In genomic region chr11:61149624-61150615, GRCh38 we compare ENCODE assay signal across 14 cellular contexts. TPM values are rescaled to one million over a fixed set of nuclear protein-coding genes. Genes with fewer than 3 reads are reported as not detected.
DNase-seq lines count a peak whose midpoint lies in the region; ATAC-seq, FAIRE-seq and TF ChIP-seq lines count a peak whose summit lies in the region.
"Had no signal": no experiment of that assay in that cellular context is flagged by ENCODE, and none has a peak within 500 bp of the region (broad histone marks: within the 10 kb centered on the region; RNA-seq: fewer than 3 reads in every experiment).

No MANE protein-coding gene starts in this region.

- no peaks in the 10 kb centered on the region for H4K20me1 ChIP-seq in keratinocyte (ENCODE audit: control insufficient read depth, extremely low read depth, insufficient read depth, low read length)

- H3K9me3 Mint-ChIP-seq in WTC11: no peaks in the 10 kb centered on the region
- H3K9me3 Mint-ChIP-seq in activated CD4-positive, alpha-beta T cell treated with anti-CD3 and anti-CD28 coated beads, Interleukin-2, amount 10 ng/mL, durations not matched to agents 7 days and 5 days: peaks cover 10% of the 10 kb centered on the region

- H3K4me1 ChIP-seq in HUES6 (ENCODE audit: control insufficient read depth, insufficient read depth, low read length): peaks cover 38% of the 10 kb centered on the region
- peaks cover 27% of the 10 kb centered on the region for H3K4me1 ChIP-seq in keratinocyte (ENCODE audit: control insufficient read depth, extremely low read depth, insufficient read depth, low read length)
- H3K4me1 ChIP-seq in skeletal muscle tissue (ENCODE audit: control insufficient read depth in 3 of 3, insufficient read depth in 3 of 3, low read length in 3 of 3): peaks cover 42 to 63% (median 45%) of the 10 kb centered on the region in 3 donors

- peak overlapping the region; percentile 38; the same call in 1 of the 2 replicates for H3K27ac Mint-ChIP-seq in WTC11
- H3K27ac Mint-ChIP-seq in activated CD4-positive, alpha-beta T cell treated with anti-CD3 and anti-CD28 coated beads, Interleukin-2, amount 10 ng/mL, durations not matched to agents 7 days and 5 days: no peak overlapping the region
- H3K27ac Mint-ChIP-seq: activated naive CD8-positive, alpha-beta T cell treated with anti-CD3 and anti-CD28 coated beads for 36 hours had no signal

- H3K9ac ChIP-seq in HUES6 (ENCODE audit: low read length): no peak overlapping the region
- no peak overlapping the region for H3K9ac ChIP-seq in keratinocyte (ENCODE audit: control insufficient read depth, extremely low read depth, insufficient read depth, low read length)
- H3K9ac ChIP-seq in skeletal muscle tissue (ENCODE audit: low read depth in 1 of 3, low read length in 3 of 3): peak overlapping the region in 1 of 3 donors; percentile 3

- POLR2A ChIA-PET in WTC11 (lab: Charles Lee): interaction anchor here (1.9 kb wide), 1 partner anchor 10 kb away, joined by 6 read pairs; no protein-coding TSS in a partner anchor
- POLR2A ChIA-PET in activated CD4-positive, alpha-beta T cell treated with anti-CD3 and anti-CD28 coated beads, Interleukin-2, amount 10 ng/mL, durations not matched to agents 7 days and 5 days (lab: Charles Lee): interaction anchor here (0.5 kb wide), 1 partner anchor 238 kb away, joined by 3 read pairs; no protein-coding TSS in a partner anchor

- DNase-seq in WTC11 (ENCODE audit: low spot score) (no peak), keratinocyte (ENCODE audit: low read depth, low spot score) (no peak)
- DNase-seq in stimulated activated CD4-positive, alpha-beta T cell treated with anti-CD3 and anti-CD28 coated beads, Interleukin-12 subunit alpha, Interleukin-12 subunit beta, amount 100 ng/mL, for 4 hours: no peak
- DNase-seq in activated CD4-positive, alpha-beta T cell treated with anti-CD3 and anti-CD28 coated beads, Interleukin-2, amount 10 ng/mL, durations not matched to agents 7 days and 5 days: no peak
- DNase-seq: activated naive CD8-positive, alpha-beta T cell treated with anti-CD3 and anti-CD28 coated beads for 36 hours; glutamatergic neuron; NCI-H1105 treated with DMSO at 0.1 percent for 48 hours had no signal

- peak overlapping the region; percentile 38 for H3K4me2 ChIP-seq in keratinocyte (ENCODE audit: control insufficient read depth, extremely low read depth, insufficient read depth, low read depth, low read length)

- H3K79me2 ChIP-seq in keratinocyte (ENCODE audit: control insufficient read depth, insufficient read depth, low read length): peaks cover 54% of the 10 kb centered on the region

- H3K4me3 ChIP-seq in HUES6 (ENCODE audit: low read depth, low read length) (no peak overlapping the region), keratinocyte (ENCODE audit: control insufficient read depth in 2 of 3, extremely low read depth in 1 of 3, insufficient read depth in 2 of 3, low read depth in 1 of 3, low read length in 3 of 3) (no peak overlapping the region), skeletal muscle tissue (ENCODE audit: low read length in 3 of 3) (no peak overlapping the region)
- H3K4me3 ChIP-seq: right lobe of liver had no signal

- H3K4me3 Mint-ChIP-seq in WTC11: peak overlapping the region; percentile 28; the same call in 1 of the 2 replicates
- H3K4me3 Mint-ChIP-seq in activated CD4-positive, alpha-beta T cell treated with anti-CD3 and anti-CD28 coated beads, Interleukin-2, amount 10 ng/mL, durations not matched to agents 7 days and 5 days: no peak overlapping the region
- H3K4me3 Mint-ChIP-seq: activated naive CD8-positive, alpha-beta T cell treated with anti-CD3 and anti-CD28 coated beads for 36 hours had no signal

- H2AFZ ChIP-seq in keratinocyte (ENCODE audit: control insufficient read depth, low read length): peak overlapping the region; percentile 6

- dilution Hi-C loops in keratinocyte (cut with MboI; ENCODE audit: extremely low pct_ligation_motif_present, low sequenced_read_pairs): no loop called here

- no peaks in the 10 kb centered on the region for H3K27me3 Mint-ChIP-seq in WTC11 (ENCODE audit: low read depth)
- H3K27me3 Mint-ChIP-seq in activated CD4-positive, alpha-beta T cell treated with anti-CD3 and anti-CD28 coated beads, Interleukin-2, amount 10 ng/mL, durations not matched to agents 7 days and 5 days: no peaks in the 10 kb centered on the region
- H3K27me3 Mint-ChIP-seq: activated naive CD8-positive, alpha-beta T cell treated with anti-CD3 and anti-CD28 coated beads for 36 hours had no signal

- CTCF ChIA-PET in WTC11 (lab: Charles Lee): interaction anchor here (1.1 to 2.4 kb wide), 4 partner anchors 8 to 21 kb away, joined by 4 to 9 read pairs (median 6); no protein-coding TSS in a partner anchor
- CTCF ChIA-PET in activated CD4-positive, alpha-beta T cell treated with anti-CD3 and anti-CD28 coated beads, Interleukin-2, amount 10 ng/mL, durations not matched to agents 7 days and 5 days (lab: Charles Lee): interaction anchor here (0.8 to 0.9 kb wide), 2 partner anchors 37 to 180 kb away, joined by 3 to 4 read pairs; no protein-coding TSS in a partner anchor

- no peaks in the 10 kb centered on the region for H3K27me3 ChIP-seq in HUES6 (ENCODE audit: control insufficient read depth, insufficient read depth, low read length)
- H3K27me3 ChIP-seq in keratinocyte (ENCODE audit: control insufficient read depth, extremely low read depth, insufficient read depth, low read length): no peaks in the 10 kb centered on the region
- no peaks in the 10 kb centered on the region for H3K27me3 ChIP-seq in skeletal muscle tissue (ENCODE audit: control insufficient read depth in 3 of 3, insufficient read depth in 3 of 3, low read length in 3 of 3)
- H3K27me3 ChIP-seq: right lobe of liver had no signal

- FAIRE-seq in keratinocyte (lab: Jason Lieb, UNC): no peak

- H3K36me3 Mint-ChIP-seq in WTC11: peaks cover 8% of the 10 kb centered on the region
- peaks cover 14% of the 10 kb centered on the region for H3K36me3 Mint-ChIP-seq in activated CD4-positive, alpha-beta T cell treated with anti-CD3 and anti-CD28 coated beads, Interleukin-2, amount 10 ng/mL, durations not matched to agents 7 days and 5 days (ENCODE audit: low read depth)

- TF ChIP-seq CTCF in WTC11 (IDR thresholded peaks at IDR 0.05) (no peak), keratinocyte (optimal IDR thresholded peaks at IDR 0.05 in 1 of 3, IDR thresholded peaks at IDR 0.05 in 1 of 3, conservative IDR thresholded peaks at IDR 0.05 in 1 of 3; ENCODE audit: extremely low read depth in 1 of 3, insufficient read depth in 2 of 3, low read length in 3 of 3) (no peak)

- H3K4me1 Mint-ChIP-seq in WTC11: peaks cover 55% of the 10 kb centered on the region
- H3K4me1 Mint-ChIP-seq in activated CD4-positive, alpha-beta T cell treated with anti-CD3 and anti-CD28 coated beads, Interleukin-2, amount 10 ng/mL, durations not matched to agents 7 days and 5 days: peaks cover 13% of the 10 kb centered on the region

- H3K27ac ChIP-seq in HUES6 (ENCODE audit: low read depth, low read length): peak overlapping the region; percentile 4; the same call in 1 of the 2 replicates
- H3K27ac ChIP-seq in keratinocyte (ENCODE audit: control insufficient read depth, insufficient read depth, low read length): no peak overlapping the region
- H3K27ac ChIP-seq in skeletal muscle tissue (ENCODE audit: low read depth, low read length): peak overlapping the region; percentile 60
- H3K27ac ChIP-seq: right lobe of liver had no signal

- peak; percentile 63 for ATAC-seq in WTC11
- no peak for ATAC-seq in GM18502 (IDR thresholded peaks at IDR 0.05; ENCODE audit: poor library complexity, unreplicated experiment)
- no peak for ATAC-seq in HG03354 (IDR thresholded peaks at IDR 0.05; ENCODE audit: poor library complexity, severe bottlenecking, unreplicated experiment)

- H3K36me3 ChIP-seq in HUES6 (ENCODE audit: control insufficient read depth, insufficient read depth, low read length) (no peaks in the 10 kb centered on the region), keratinocyte (ENCODE audit: control insufficient read depth in 2 of 2, extremely low read depth in 1 of 2, insufficient read depth in 2 of 2, low read length in 2 of 2) (peaks cover 0 to 6% of the 10 kb centered on the region in 2 experiments), skeletal muscle tissue (ENCODE audit: control insufficient read depth in 3 of 3, insufficient read depth in 3 of 3, low read length in 3 of 3) (peaks cover 0 to 4% (median 0%) of the 10 kb centered on the region in 3 donors)
- H3K36me3 ChIP-seq: right lobe of liver had no signal

- H3K9me3 ChIP-seq in HUES6 (ENCODE audit: control insufficient read depth, insufficient read depth, low read depth, low read length): no peaks in the 10 kb centered on the region; the same call in 1 of the 2 replicates
- no peaks in the 10 kb centered on the region for H3K9me3 ChIP-seq in keratinocyte (ENCODE audit: control insufficient read depth, low read depth, low read length)
- H3K9me3 ChIP-seq in skeletal muscle tissue (ENCODE audit: control insufficient read depth in 3 of 3, low read length in 3 of 3): no peaks in the 10 kb centered on the region
- H3K9me3 ChIP-seq: right lobe of liver had no signal

- no peaks in the 10 kb centered on the region for H3K9me1 ChIP-seq in keratinocyte (ENCODE audit: control insufficient read depth, extremely low read depth, insufficient read depth, low read length)

RNA-seq across cellular contexts. Expression of gene VPS37C, which starts 11.3 kb away (rescaled TPM):
- total RNA-seq in WTC11 (2021): 22.2 to 23.9 TPM (median 23.4 TPM) in 3 replicates
- 5.7 to 9.5 TPM (median 8.0 TPM) in 3 replicates for polyA plus RNA-seq in keratinocyte
- 10.2 TPM for polyA plus RNA-seq in keratinocyte (2011; ENCODE audit: low read depth)
- polyA plus RNA-seq in keratinocyte (2011; cell fraction: cytosol; rRNA removed): 5.7 and 9.3 TPM in 2 replicates
- 12.9 and 13.0 TPM in 2 replicates for polyA plus RNA-seq in keratinocyte (2011; cell fraction: nucleus; rRNA removed)
- polyA plus RNA-seq in keratinocyte (2012; ENCODE audit: low replicate concordance): 9.7 and 11.9 TPM in 2 replicates
- polyA minus RNA-seq in keratinocyte: 3.4 to 9.4 TPM (median 3.8 TPM) in 3 replicates
- 7.9 TPM for polyA minus RNA-seq in keratinocyte (2011; cell fraction: cytosol; rRNA and poly(A)+ RNA removed)
- 7.2 and 7.5 TPM in 2 replicates for polyA minus RNA-seq in keratinocyte (2011; cell fraction: nucleus; rRNA and poly(A)+ RNA removed)
- total RNA-seq in skeletal muscle tissue: 5.7 TPM
- 1 to 10 TPM; 5.5 to 5.8 TPM for total RNA-seq in activated CD4-positive, alpha-beta T cell treated with anti-CD3 and anti-CD28 coated beads, Interleukin-2, amount 10 ng/mL, durations not matched to agents 7 days and 5 days

RNA-seq across cellular contexts. Expression of gene CD5, which starts 47.6 kb away (rescaled TPM):
- total RNA-seq in WTC11 (2021) (0.30 to 0.37 TPM (median 0.32 TPM) in 3 replicates), skeletal muscle tissue (not detected)
- not detected in 3 replicates for polyA plus RNA-seq in keratinocyte
- not detected for polyA plus RNA-seq in keratinocyte (2011; ENCODE audit: low read depth)
- polyA plus RNA-seq in keratinocyte (2011; cell fraction: cytosol; rRNA removed): not detected in 2 replicates
- not detected in 2 replicates for polyA plus RNA-seq in keratinocyte (2011; cell fraction: nucleus; rRNA removed)
- 0.10 TPM in 1 of 2 replicates, not detected in the other for polyA plus RNA-seq in keratinocyte (2012; ENCODE audit: low replicate concordance)
- not detected in 3 replicates for polyA minus RNA-seq in keratinocyte
- not detected for polyA minus RNA-seq in keratinocyte (2011; cell fraction: cytosol; rRNA and poly(A)+ RNA removed)
- not detected in 2 replicates for polyA minus RNA-seq in keratinocyte (2011; cell fraction: nucleus; rRNA and poly(A)+ RNA removed)
- 100 to 1,000 TPM; 379 to 405 TPM for total RNA-seq in activated CD4-positive, alpha-beta T cell treated with anti-CD3 and anti-CD28 coated beads, Interleukin-2, amount 10 ng/mL, durations not matched to agents 7 days and 5 days
- total RNA-seq: G401 had no signal

RNA-seq across cellular contexts. Expression of gene PGA3, which starts 53.4 kb away (rescaled TPM):
- total RNA-seq in WTC11 (2021) (0.20 to 0.37 TPM in 2 of 3 replicates, not detected in the other), skeletal muscle tissue (0.52 TPM)
- not detected in 3 replicates for polyA plus RNA-seq in keratinocyte
- not detected for polyA plus RNA-seq in keratinocyte (2011; ENCODE audit: low read depth)
- not detected in 2 replicates for polyA plus RNA-seq in keratinocyte (2011; cell fraction: cytosol; rRNA removed)
- not detected in 2 replicates for polyA plus RNA-seq in keratinocyte (2011; cell fraction: nucleus; rRNA removed)
- not detected in 2 replicates for polyA plus RNA-seq in keratinocyte (2012; ENCODE audit: low replicate concordance)
- not detected in 3 replicates for polyA minus RNA-seq in keratinocyte
- polyA minus RNA-seq in keratinocyte (2011; cell fraction: cytosol; rRNA and poly(A)+ RNA removed): not detected
- polyA minus RNA-seq in keratinocyte (2011; cell fraction: nucleus; rRNA and poly(A)+ RNA removed): not detected in 2 replicates
- total RNA-seq in activated CD4-positive, alpha-beta T cell treated with anti-CD3 and anti-CD28 coated beads, Interleukin-2, amount 10 ng/mL, durations not matched to agents 7 days and 5 days: not detected
- total RNA-seq: activated naive CD8-positive, alpha-beta T cell treated with anti-CD3 and anti-CD28 coated beads for 36 hours; G401; T-helper 1 cell treated with Interleukin-12 subunit alpha and Interleukin-12 subunit beta and Interleukin-4 antibody, amounts not matched to agents 30 ng/mL and 1 ng/mL, for 36 hours had no signal

Comparison
In these comparisons a context has a peak if more than half of its experiments do, and no peak if none do; other contexts are left out.
1. RNA of gene CD5, which starts 47.6 kb away (total RNA-seq): 379 to 405 TPM in activated CD4-positive, alpha-beta T cell treated with anti-CD3 and anti-CD28 coated beads, Interleukin-2, amount 10 ng/mL, durations not matched to agents 7 days and 5 days; 0.30 to 0.37 TPM in WTC11 and not detected in skeletal muscle tissue (single experiment); every median in the first group is over 100 times any median in the second.